ENCODE assay signal across 10 cellular contexts in genomic region chr4:112889619-112890294, GRCh38.
A peak's percentile ranks its signal among the peaks of the same experiment; 100 is the strongest.
DNase-seq lines count a peak whose midpoint lies in the region; ATAC-seq, FAIRE-seq and TF ChIP-seq lines count a peak whose summit lies in the region.
"Had no signal": no experiment of that assay in that cellular context is flagged by ENCODE, and none has a peak within 500 bp of the region (broad histone marks: within the 10 kb centered on the region; RNA-seq: fewer than 3 reads in every experiment).

No MANE protein-coding gene starts in this region.

- DNase-seq in GM12891 (ENCODE audit: insufficient read length, low spot score), result no peak
- no peak for DNase-seq in MG63
- no peak for DNase-seq in H1 (ENCODE audit: low read depth in 1 of 2, low spot score in 2 of 2)
- peak; percentile 47 for DNase-seq in putamen (ENCODE audit: low spot score)
- DNase-seq in GM10266 (ENCODE audit: extremely low spot score), result no peak
- DNase-seq in GDM1 (lab: John Stamatoyannopoulos, UW), result no peak
- DNase-seq in H54 (ENCODE audit: insufficient read length, low spot score), result no peak
- DNase-seq: activated CD8-positive, alpha-beta memory T cell treated with anti-CD3 and anti-CD28 coated beads, Interleukin-2, amount 50 U/mL, for 4 hours; NCI-H1105 treated with DMSO at 0.1 percent for 48 hours had no signal

- FAIRE-seq in GM12891 (lab: Jason Lieb, UNC) (peak; percentile 60), H1 (lab: Jason Lieb, UNC) (peak; percentile 36), H54 (lab: Jason Lieb, UNC) (no peak)

- H2AFZ ChIP-seq in H1 (ENCODE audit: low read length), result no peak overlapping the region

- no peak overlapping the region for H3K18ac ChIP-seq in H1 (ENCODE audit: extremely low read depth, low read length)

- H3K79me1 ChIP-seq in H1 (ENCODE audit: low read depth, low read length), result no peaks in the 10 kb centered on the region

- H4K91ac ChIP-seq in H1 (replicated peaks; ENCODE audit: insufficient read length, low read length), result no peak overlapping the region

- CTCF ChIA-PET in H1 (lab: Charles Lee; ENCODE audit: partially characterized antibody), result interaction anchor here (0.6 to 1.8 kb wide), 8 partner anchors 12 to 285 kb away, joined by 3 to 4 read pairs (median 4); no protein-coding TSS in a partner anchor

- H3K14ac ChIP-seq in H1 (ENCODE audit: insufficient read length), result no peak overlapping the region

- no peak overlapping the region for H2AK5ac ChIP-seq in H1 (ENCODE audit: low read depth, low read length)

- H3K79me2 ChIP-seq in H1 (ENCODE audit: control insufficient read depth in 1 of 2, insufficient read depth in 2 of 2, low read length in 2 of 2), result 0 out of 4 replicates have a peak, but pooled peaks cover 0 to 7% of the 10 kb centered on the region in 2 experiments

- no peak overlapping the region for H3K4ac ChIP-seq in H1 (replicated peaks; ENCODE audit: insufficient read length, low read depth, low read length)

- no peak overlapping the region for H3K9ac ChIP-seq in H1 (replicated peaks in 1 of 4; ENCODE audit: extremely low read depth in 1 of 4, low read depth in 3 of 4, low read length in 3 of 4)

- POLR2A ChIA-PET in H1 (lab: Charles Lee; ENCODE audit: partially characterized antibody), result no interaction called here

- WGBS in H1 (ENCODE audit: extremely low coverage in 1 of 2, insufficient coverage in 1 of 2, insufficient read length in 1 of 2, insufficient replicate concordance in 2 of 2, low coverage in 1 of 2, low lambda C conversion rate in 2 of 2, missing lambda C conversion rate in 1 of 2), 2 experiments, result 86% methylated on average over 4 of the region's 4 CpGs; no CpG with 5 or more reads in 1 of the 2 experiments

- H2BK120ac ChIP-seq in H1 (replicated peaks; ENCODE audit: low read depth, low read length), result no peak overlapping the region

- H2BK15ac ChIP-seq in H1 (ENCODE audit: low read length), result no peak overlapping the region

- no peak for TF ChIP-seq POLR2A in GM12891 (IDR thresholded peaks at IDR 0.05; ENCODE audit: low read depth, low read length)
- no peak for TF ChIP-seq POLR2A in H1 (IDR thresholded peaks at IDR 0.05; ENCODE audit: control extremely low read depth in 1 of 2, low read depth in 2 of 2, low read length in 2 of 2)
- no peak for TF ChIP-seq POLR2A in H54 (IDR thresholded peaks at IDR 0.05; ENCODE audit: low read depth, low read length)

- no peak for ATAC-seq in GM19463 (IDR thresholded peaks at IDR 0.05; ENCODE audit: unreplicated experiment)

- H3K4me3 ChIP-seq in MG63 (peak overlapping the region; percentile 25), H1 (ENCODE audit: extremely low read depth in 1 of 4, insufficient read depth in 2 of 4, low read depth in 3 of 4, low read length in 4 of 4) (no peak overlapping the region)

- no peak for TF ChIP-seq EP300 in H1 (IDR thresholded peaks at IDR 0.05; ENCODE audit: borderline replicate concordance in 1 of 2, low read depth in 2 of 2, low read length in 2 of 2)

- no peaks in the 10 kb centered on the region for H3K36me3 ChIP-seq in MG63
- H3K36me3 ChIP-seq in H1 (ENCODE audit: control insufficient read depth in 2 of 4, insufficient read depth in 4 of 4, low read length in 3 of 4), result no peaks in the 10 kb centered on the region

- peaks cover 0 to 9% (median 1%) of the 10 kb centered on the region in 4 experiments; a peak in 3 of 7 replicates for H3K4me1 ChIP-seq in H1 (replicated peaks in 1 of 4; ENCODE audit: control insufficient read depth in 3 of 4, insufficient read depth in 4 of 4, low read length in 3 of 4)

- TF ChIP-seq CTCF in H1 (IDR thresholded peaks at IDR 0.05; ENCODE audit: control extremely low read depth in 1 of 3, insufficient read depth in 1 of 3, low read depth in 1 of 3, low read length in 3 of 3) (no peak), GM10266 (IDR thresholded peaks at IDR 0.05; ENCODE audit: control insufficient read depth, insufficient read depth, low read depth, missing control alignments) (no peak)

- H2BK5ac ChIP-seq in H1 (ENCODE audit: low read depth, low read length), result no peak overlapping the region

- TF ChIP-seq RAD21 in H1 (IDR thresholded peaks at IDR 0.05 in 1 of 2, conservative IDR thresholded peaks at IDR 0.05 in 1 of 2; ENCODE audit: low read depth in 2 of 2, low read length in 2 of 2), result no peak

- no peak overlapping the region for H3K27ac ChIP-seq in H1 (ENCODE audit: low read depth, low read length)

- H3K27me3 ChIP-seq in MG63 (no peaks in the 10 kb centered on the region), H1 (replicated peaks in 1 of 4; ENCODE audit: control insufficient read depth in 3 of 4, extremely low read depth in 1 of 4, insufficient read depth in 3 of 4, low read length in 3 of 4) (no peaks in the 10 kb centered on the region)

- no peaks in the 10 kb centered on the region for H3K9me3 ChIP-seq in MG63
- H3K9me3 ChIP-seq in H1 (ENCODE audit: insufficient read depth in 2 of 2, low read depth in 1 of 2, low read length in 1 of 2), result no peaks in the 10 kb centered on the region

- no peaks in the 10 kb centered on the region for H4K20me1 ChIP-seq in H1 (replicated peaks in 1 of 2; ENCODE audit: control insufficient read depth in 1 of 2, insufficient read depth in 2 of 2, low read length in 2 of 2)

- H2BK20ac ChIP-seq in H1 (ENCODE audit: low read length), result no peak overlapping the region

- H3K23ac ChIP-seq in H1 (ENCODE audit: insufficient read length), result no peak overlapping the region

- no peak overlapping the region for H4K8ac ChIP-seq in H1 (ENCODE audit: extremely low read depth, insufficient read depth, low read length)

- H3K4me2 ChIP-seq in H1 (ENCODE audit: insufficient read depth in 1 of 2, low read depth in 2 of 2, low read length in 2 of 2), result no peak overlapping the region

- no peak overlapping the region for H4K5ac ChIP-seq in H1 (ENCODE audit: insufficient read length, low read depth, low read length)

- H3K23me2 ChIP-seq in H1 (ENCODE audit: low read depth, low read length), result no peaks in the 10 kb centered on the region

- no peak overlapping the region for H3K56ac ChIP-seq in H1 (replicated peaks; ENCODE audit: insufficient read length, low read depth, low read length)

- no peak overlapping the region for H2BK12ac ChIP-seq in H1 (ENCODE audit: low read depth, low read length)

TF ChIP-seq in GM12891, 5 proteins besides CTCF, POLR2A, EP300 and RAD21:
- TF ChIP-seq PAX5 (IDR thresholded peaks at IDR 0.05; ENCODE audit: insufficient read depth, low read length, severe bottlenecking) (no peak), POLR2AphosphoS5 (IDR thresholded peaks at IDR 0.05; ENCODE audit: low read depth, low read length) (no peak), POU2F2 (IDR thresholded peaks at IDR 0.05; ENCODE audit: low read depth, low read length) (no peak), SPI1 (IDR thresholded peaks at IDR 0.05; ENCODE audit: low read depth, low read length) (no peak), TAF1 (IDR thresholded peaks at IDR 0.05; ENCODE audit: low read depth, low read length) (no peak)
TF ChIP-seq in GM12891: peak in this region for 0.

TF ChIP-seq in H1, 55 proteins besides CTCF, POLR2A, EP300 and RAD21:
- TF ChIP-seq POLR2AphosphoS5 (IDR thresholded peaks at IDR 0.05; ENCODE audit: low read depth, low read length) (no peak), SP2 (IDR thresholded peaks at IDR 0.05; ENCODE audit: low read length) (no peak), E2F6 (IDR thresholded peaks at IDR 0.05) (no peak), ZNF274 (IDR thresholded peaks at IDR 0.05; ENCODE audit: borderline replicate concordance, extremely low read depth, low read length) (no peak), BRCA1 (IDR thresholded peaks at IDR 0.05; ENCODE audit: low read depth, low read length) (no peak), MAX (IDR thresholded peaks at IDR 0.05) (no peak), MAFK (IDR thresholded peaks at IDR 0.05; ENCODE audit: low read depth, low read length) (no peak), SUZ12 (IDR thresholded peaks at IDR 0.05; ENCODE audit: low read length) (no peak), KDM5A (IDR thresholded peaks at IDR 0.05; ENCODE audit: low read length) (no peak), SRF (IDR thresholded peaks at IDR 0.05; ENCODE audit: low read depth, low read length) (no peak), NRF1 (IDR thresholded peaks at IDR 0.05; ENCODE audit: low read depth, low read length) (no peak), CEBPB (IDR thresholded peaks at IDR 0.05; ENCODE audit: low read depth, low read length) (no peak), CREB1 (IDR thresholded peaks at IDR 0.05) (no peak), JUND (IDR thresholded peaks at IDR 0.05; ENCODE audit: low read length) (no peak), EZH2 (IDR thresholded peaks at IDR 0.05; ENCODE audit: low read depth, low read length, severe bottlenecking) (no peak), CBX5 (IDR thresholded peaks at IDR 0.05; ENCODE audit: low read depth, low read length) (no peak), HDAC2 (IDR thresholded peaks at IDR 0.05; ENCODE audit: borderline replicate concordance in 1 of 2, low read depth in 2 of 2, low read length in 2 of 2) (no peak)
